ENCODE assay signal across 15 cellular contexts in genomic region chr17:57608369-57609124, GRCh38.
A peak's percentile ranks its signal among the peaks of the same experiment; 100 is the strongest.
DNase-seq lines count a peak whose midpoint lies in the region; ATAC-seq and TF ChIP-seq lines count a peak whose summit lies in the region.
"Had no signal": no experiment of that assay in that cellular context is flagged by ENCODE, and none has a peak within 500 bp of the region (broad histone marks: within the 10 kb centered on the region; RNA-seq: fewer than 3 reads in every experiment).

No MANE protein-coding gene starts in this region.

- H3K4me2 ChIP-seq in BLaER1 (no peak overlapping the region), H9 (ENCODE audit: insufficient read depth, insufficient read length, low read length) (no peak overlapping the region)

- H3K23ac ChIP-seq in H9 (ENCODE audit: insufficient read length, low read depth, low read length): no peak overlapping the region

- peak overlapping the region; percentile 27 for H3K18ac ChIP-seq in H9 (ENCODE audit: insufficient read length, low read depth, low read length)

- H3K27me3 ChIP-seq in BLaER1 (no peaks in the 10 kb centered on the region), H9 (ENCODE audit: insufficient read depth, low read length) (no peaks in the 10 kb centered on the region)

- H2BK5ac ChIP-seq in H9 (ENCODE audit: insufficient read length, low read length): no peak overlapping the region

- H3K4me1 ChIP-seq in BLaER1 (peaks cover 68% of the 10 kb centered on the region), H9 (ENCODE audit: insufficient read depth, low read length) (peaks cover 5% of the 10 kb centered on the region; the same call in 1 of the 2 replicates)

- H3K23me2 ChIP-seq in H9 (ENCODE audit: insufficient read length, low read depth, low read length, poor library complexity, severe bottlenecking): no peaks in the 10 kb centered on the region

- peak overlapping the region; percentile 60 for H3K27ac ChIP-seq in BLaER1
- no peak overlapping the region for H3K27ac ChIP-seq in H9 (ENCODE audit: insufficient read length, low read depth, low read length)
- H3K27ac ChIP-seq: HL-60 had no signal

- H3K27me3 Mint-ChIP-seq in H9 (ENCODE audit: low read depth) (no peaks in the 10 kb centered on the region; the same call in 1 of the 2 replicates), brain (no peaks in the 10 kb centered on the region), neural crest cell (ENCODE audit: low read depth) (no peaks in the 10 kb centered on the region)
- H3K27me3 Mint-ChIP-seq: B cell had no signal

- H3K4me3 Mint-ChIP-seq in H9 (no peak overlapping the region; a peak in 1 of 5 replicates), brain (no peak overlapping the region), neural crest cell (no peak overlapping the region)
- H3K4me3 Mint-ChIP-seq: B cell had no signal

- no peak overlapping the region for H2AK5ac ChIP-seq in H9 (ENCODE audit: insufficient read length, low read length)

- H3K4ac ChIP-seq in H9 (ENCODE audit: low read depth, low read length): no peak overlapping the region

- no peak overlapping the region for H4K8ac ChIP-seq in H9 (replicated peaks; ENCODE audit: insufficient read length, low read depth, low read length)

- no peak for ATAC-seq in GM19467 (IDR thresholded peaks at IDR 0.05; ENCODE audit: unreplicated experiment)

- H3K56ac ChIP-seq in H9 (ENCODE audit: insufficient read length, low read depth, low read length): no peak overlapping the region

- no peak overlapping the region for H2AFZ ChIP-seq in H9 (ENCODE audit: low read length)

- H3K79me2 ChIP-seq in H9 (ENCODE audit: insufficient read depth, low read length): no peaks in the 10 kb centered on the region

- no peak overlapping the region for H2BK120ac ChIP-seq in H9 (ENCODE audit: low read depth, low read length, poor library complexity, severe bottlenecking)

- no peak overlapping the region for H3K14ac ChIP-seq in H9 (ENCODE audit: insufficient read depth, low read length)

- H2BK20ac ChIP-seq in H9 (ENCODE audit: low read depth, low read length, poor library complexity, severe bottlenecking): no peak overlapping the region

- peaks cover 68 to 78% of the 10 kb centered on the region in 2 experiments for H3K4me1 Mint-ChIP-seq in H9
- H3K4me1 Mint-ChIP-seq in brain: peaks cover 88% of the 10 kb centered on the region
- peaks cover 49% of the 10 kb centered on the region for H3K4me1 Mint-ChIP-seq in neural crest cell

- H3K36me3 Mint-ChIP-seq in H9 (ENCODE audit: insufficient read depth in 1 of 3, low read depth in 3 of 3): no peaks in the 10 kb centered on the region
- peaks cover 4% of the 10 kb centered on the region for H3K36me3 Mint-ChIP-seq in brain
- H3K36me3 Mint-ChIP-seq in neural crest cell (ENCODE audit: low read depth): no peaks in the 10 kb centered on the region

- no CpG with 5 or more reads among the region's 12 CpGs for WGBS in H9 (ENCODE audit: extremely low coverage, insufficient read length, low lambda C conversion rate)

- peak overlapping the region; percentile 27 for H3K9ac ChIP-seq in BLaER1
- H3K9ac ChIP-seq in H9 (ENCODE audit: extremely low read depth, insufficient read length, low read length): no peak overlapping the region

- no peak overlapping the region for H2BK15ac ChIP-seq in H9 (ENCODE audit: low read depth, low read length)

- no peaks in the 10 kb centered on the region for H3K9me3 ChIP-seq in BLaER1
- H3K9me3 ChIP-seq in H9 (ENCODE audit: control insufficient read depth, low read depth, low read length): no peaks in the 10 kb centered on the region

- H3K36me3 ChIP-seq in BLaER1: peaks cover 81% of the 10 kb centered on the region

- peaks cover 86% of the 10 kb centered on the region for H4K20me1 ChIP-seq in BLaER1
- H4K20me1 ChIP-seq in H9 (ENCODE audit: control insufficient read depth, insufficient read depth, insufficient read length): no peaks in the 10 kb centered on the region

- DNase-seq in H9 (peak; percentile 55), neural crest cell (ENCODE audit: low read depth, low spot score) (no peak), NCI-H187 (lab: John Stamatoyannopoulos, UW) (no peak), HUDEP-2 (lab: John Stamatoyannopoulos, UW; ENCODE audit: unreplicated experiment in 76 of 76) (no peak), HuH-7.5 (ENCODE audit: low spot score) (no peak)
- DNase-seq: effector CD4-positive, alpha-beta T cell; mesenchymal stem cell; NCI-H187 treated with DMSO at 0.1 percent for 48 hours; occipital lobe; T-helper 2 cell had no signal

- no peak overlapping the region for H4K5ac ChIP-seq in H9 (ENCODE audit: insufficient read length, low read depth, low read length)

- H3K9me3 Mint-ChIP-seq in H9 (no peaks in the 10 kb centered on the region), brain (no peaks in the 10 kb centered on the region), neural crest cell (no peaks in the 10 kb centered on the region)

- no peak overlapping the region for H4K91ac ChIP-seq in H9 (ENCODE audit: insufficient read length, low read depth, low read length)

- H2BK12ac ChIP-seq in H9 (ENCODE audit: insufficient read length, low read depth, low read length): no peak overlapping the region

- no peak overlapping the region for H3T11ph ChIP-seq in H9 (ENCODE audit: low read length)

- no peaks in the 10 kb centered on the region for H3K79me1 ChIP-seq in H9 (ENCODE audit: insufficient read depth, low read depth, low read length, poor library complexity, severe bottlenecking)

- peak overlapping the region; percentile 91 to 95 (median 94) for H3K27ac Mint-ChIP-seq in H9
- peak overlapping the region; percentile 9 to 98 (median 89) for H3K27ac Mint-ChIP-seq in brain
- H3K27ac Mint-ChIP-seq in neural crest cell (ENCODE audit: unreplicated experiment): peak overlapping the region; percentile 57
- H3K27ac Mint-ChIP-seq: B cell had no signal

- H3K4me3 ChIP-seq in BLaER1: no peak overlapping the region

- no peak for TF ChIP-seq CTCF in H9 (conservative IDR thresholded peaks at IDR 0.05)
- no peak for TF ChIP-seq CTCF in brain (conservative IDR thresholded peaks at IDR 0.05)
- TF ChIP-seq CTCF in neural crest cell (conservative IDR thresholded peaks at IDR 0.05): no peak
